In genomic region chr2:159002465-159003130, GRCh38 we compare ENCODE assay signal across 1 cellular context.
TF ChIP-seq lines count a peak whose summit lies in the region.

No MANE protein-coding gene starts in this region.

TF ChIP-seq in IMR-90, 13 proteins besides CTCF, POLR2A, EP300 and RAD21 (continued from another document):
- TF ChIP-seq CEBPB (IDR thresholded peaks at IDR 0.05; ENCODE audit: low read depth, low read length) (no peak), BHLHE40 (IDR thresholded peaks at IDR 0.05; ENCODE audit: low read depth, low read length) (no peak), FOS (IDR thresholded peaks at IDR 0.05; ENCODE audit: low read depth, low read length) (no peak), SMC3 (IDR thresholded peaks at IDR 0.05; ENCODE audit: low read depth, low read length) (no peak), MAZ (IDR thresholded peaks at IDR 0.05; ENCODE audit: borderline replicate concordance, low read depth, low read length) (no peak), RCOR1 (IDR thresholded peaks at IDR 0.05; ENCODE audit: insufficient replicate concordance, low read length) (no peak)
TF ChIP-seq in IMR-90: peak in this region for 0.
